In the genomic region with DNA sequence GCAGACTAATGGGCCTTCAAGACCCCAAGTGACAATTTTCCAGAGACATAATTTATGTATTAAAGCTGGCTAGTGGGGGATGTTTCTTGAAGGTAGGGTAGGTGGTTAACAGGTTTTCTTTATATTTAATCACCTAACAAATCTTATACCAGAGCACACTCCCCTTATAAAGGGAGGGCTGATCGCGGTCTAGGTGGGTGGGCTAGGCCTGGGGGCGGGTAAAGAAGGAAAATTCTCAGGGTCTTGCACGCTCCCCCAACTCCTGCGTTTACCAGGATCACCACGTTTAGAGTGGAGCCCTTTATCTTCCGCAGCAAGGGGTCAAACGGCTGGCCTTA, we compare ENCODE assay signal across 8 cellular contexts. TPM values are rescaled to one million over a fixed set of nuclear protein-coding genes. Genes with fewer than 3 reads are reported as not detected.
DNase-seq lines count a peak whose midpoint lies in the region; ATAC-seq and TF ChIP-seq lines count a peak whose summit lies in the region.

No MANE protein-coding gene starts in this region.

- peaks cover 17% of the 10 kb centered on the region for H3K9me3 Mint-ChIP-seq in T-helper 2 cell treated with Interferon-gamma antibody and Interleukin-4, amounts not matched to agents 5 μg/mL and 100 μg/mL, for 36 hours
- H3K9me3 Mint-ChIP-seq in activated T-helper 2 cell treated with anti-CD3 and anti-CD28 coated beads, Interferon-gamma antibody, Interleukin-2, Interleukin-4, amounts not matched to agents 10 μg/mL and 5 μg/mL and 100 μg/mL, durations not matched to agents 14 hours and 24 hours and 36 hours: peaks cover 8% of the 10 kb centered on the region

- H3K27ac ChIP-seq in iPS-20b (ENCODE audit: low read length) (no peak overlapping the region), testis (no peak overlapping the region)

- H3K4me1 ChIP-seq in iPS-20b (ENCODE audit: insufficient read depth, low read length) (no peaks in the 10 kb centered on the region), testis (peaks cover 6% of the 10 kb centered on the region)

- peak overlapping the region; percentile 90 for H3K27ac Mint-ChIP-seq in T-helper 2 cell treated with Interferon-gamma antibody and Interleukin-4, amounts not matched to agents 5 μg/mL and 100 μg/mL, for 36 hours
- peak overlapping the region; percentile 57 for H3K27ac Mint-ChIP-seq in activated T-helper 2 cell treated with anti-CD3 and anti-CD28 coated beads, Interferon-gamma antibody, Interleukin-2, Interleukin-4, amounts not matched to agents 10 μg/mL and 5 μg/mL and 100 μg/mL, durations not matched to agents 14 hours and 24 hours and 36 hours

- H3K4me1 Mint-ChIP-seq in T-helper 2 cell treated with Interferon-gamma antibody and Interleukin-4, amounts not matched to agents 5 μg/mL and 100 μg/mL, for 36 hours (ENCODE audit: low read depth): peaks cover 21% of the 10 kb centered on the region
- H3K4me1 Mint-ChIP-seq in activated T-helper 2 cell treated with anti-CD3 and anti-CD28 coated beads, Interferon-gamma antibody, Interleukin-2, Interleukin-4, amounts not matched to agents 10 μg/mL and 5 μg/mL and 100 μg/mL, durations not matched to agents 14 hours and 24 hours and 36 hours (ENCODE audit: low read depth): peaks cover 19% of the 10 kb centered on the region

- no peak for DNase-seq in T-helper 2 cell treated with Interferon-gamma antibody and Interleukin-4, amounts not matched to agents 5 μg/mL and 100 μg/mL, for 36 hours (ENCODE audit: low spot score)
- no peak for DNase-seq in T-helper 2 cell
- DNase-seq in activated T-helper 2 cell treated with anti-CD3 and anti-CD28 coated beads, Interferon-gamma antibody, Interleukin-2, Interleukin-4, amounts not matched to agents 10 μg/mL and 5 μg/mL and 100 μg/mL, durations not matched to agents 14 hours and 24 hours and 36 hours (ENCODE audit: low spot score): no peak
- DNase-seq in testis: no peak
- no peak for DNase-seq in NCI-H2196 treated with DMSO at 0.1 percent for 48 hours (lab: John Stamatoyannopoulos, UW; ENCODE audit: unreplicated experiment)
- DNase-seq in activated CD4-positive, CD25-positive, alpha-beta regulatory T cell (lab: John Stamatoyannopoulos, UW): no peak

- ATAC-seq in HG03280 (IDR thresholded peaks at IDR 0.05; ENCODE audit: unreplicated experiment): no peak

- no peaks in the 10 kb centered on the region for H3K36me3 Mint-ChIP-seq in T-helper 2 cell treated with Interferon-gamma antibody and Interleukin-4, amounts not matched to agents 5 μg/mL and 100 μg/mL, for 36 hours (ENCODE audit: low read depth)
- peaks cover 8% of the 10 kb centered on the region for H3K36me3 Mint-ChIP-seq in activated T-helper 2 cell treated with anti-CD3 and anti-CD28 coated beads, Interferon-gamma antibody, Interleukin-2, Interleukin-4, amounts not matched to agents 10 μg/mL and 5 μg/mL and 100 μg/mL, durations not matched to agents 14 hours and 24 hours and 36 hours (ENCODE audit: low read depth)

- intact Hi-C loops in activated T-helper 2 cell treated with anti-CD3 and anti-CD28 coated beads, Interferon-gamma antibody, Interleukin-2, Interleukin-4, amounts not matched to agents 10 μg/mL and 5 μg/mL and 100 μg/mL, durations not matched to agents 14 hours and 24 hours and 36 hours (cut with micrococcal nuclease): loop anchor here (1.0 to 5.0 kb wide), 5 partner anchors 9 to 50 kb away; a partner anchor contains a TSS
- intact Hi-C loops in testis (cut with DNase I; ENCODE audit: low total_unique reads): no loop called here

- H3K4me3 Mint-ChIP-seq in T-helper 2 cell treated with Interferon-gamma antibody and Interleukin-4, amounts not matched to agents 5 μg/mL and 100 μg/mL, for 36 hours: peak overlapping the region; percentile 94
- peak overlapping the region; percentile 89 for H3K4me3 Mint-ChIP-seq in activated T-helper 2 cell treated with anti-CD3 and anti-CD28 coated beads, Interferon-gamma antibody, Interleukin-2, Interleukin-4, amounts not matched to agents 10 μg/mL and 5 μg/mL and 100 μg/mL, durations not matched to agents 14 hours and 24 hours and 36 hours (ENCODE audit: low read depth)

- peak overlapping the region; percentile 42; the same call in 1 of the 2 replicates for H3K9ac ChIP-seq in iPS-20b (ENCODE audit: low read depth, low read length)

- H3K9me3 ChIP-seq in iPS-20b (ENCODE audit: insufficient read depth, low read depth, low read length) (peaks cover 5% of the 10 kb centered on the region; the same call in 1 of the 2 replicates), testis (no peaks in the 10 kb centered on the region)

- H3K27me3 Mint-ChIP-seq in T-helper 2 cell treated with Interferon-gamma antibody and Interleukin-4, amounts not matched to agents 5 μg/mL and 100 μg/mL, for 36 hours (ENCODE audit: low read depth): peaks cover 37% of the 10 kb centered on the region
- H3K27me3 Mint-ChIP-seq in activated T-helper 2 cell treated with anti-CD3 and anti-CD28 coated beads, Interferon-gamma antibody, Interleukin-2, Interleukin-4, amounts not matched to agents 10 μg/mL and 5 μg/mL and 100 μg/mL, durations not matched to agents 14 hours and 24 hours and 36 hours (ENCODE audit: low read depth): peaks cover 20% of the 10 kb centered on the region

- H3K27me3 ChIP-seq in iPS-20b (ENCODE audit: insufficient read depth, low read length) (peaks cover 26% of the 10 kb centered on the region), testis (no peaks in the 10 kb centered on the region)

- TF ChIP-seq POLR2A in testis (IDR thresholded peaks at IDR 0.05): no peak

- no peaks in the 10 kb centered on the region for H3K36me3 ChIP-seq in iPS-20b (ENCODE audit: insufficient read depth, low read depth, low read length)
- H3K36me3 ChIP-seq in testis (ENCODE audit: low read depth, missing control alignments): no peaks in the 10 kb centered on the region

- H3K4me3 ChIP-seq in iPS-20b (ENCODE audit: low read length) (peak overlapping the region; percentile 86), testis (peak overlapping the region; percentile 38 to 60)

- 1% methylated on average over 8 of the region's 8 CpGs for WGBS in testis, 2 donors

- TF ChIP-seq CTCF in testis (IDR thresholded peaks at IDR 0.05): no peak

RNA-seq across cellular contexts. Expression of a gene that starts 19.9 kb away (rescaled TPM):
- total RNA-seq in activated T-helper 2 cell treated with anti-CD3 and anti-CD28 coated beads, Interferon-gamma antibody, Interleukin-2, Interleukin-4, amounts not matched to agents 10 μg/mL and 5 μg/mL and 100 μg/mL, durations not matched to agents 14 hours and 24 hours and 36 hours: 94.9 and 101 TPM in 2 replicates
- total RNA-seq in testis: 100 to 1,000 TPM; 109 to 137 TPM
- polyA plus RNA-seq in testis (ENCODE audit: insufficient read depth, low read depth, low replicate concordance): 73.4 TPM

RNA-seq across cellular contexts. Expression of a gene that starts 26.0 kb away (rescaled TPM):
- 78.4 and 79.7 TPM in 2 replicates for total RNA-seq in activated T-helper 2 cell treated with anti-CD3 and anti-CD28 coated beads, Interferon-gamma antibody, Interleukin-2, Interleukin-4, amounts not matched to agents 10 μg/mL and 5 μg/mL and 100 μg/mL, durations not matched to agents 14 hours and 24 hours and 36 hours
- total RNA-seq in testis: 100 to 1,000 TPM; 181 to 200 TPM
- polyA plus RNA-seq in testis (ENCODE audit: insufficient read depth, low read depth, low replicate concordance): 225 TPM

RNA-seq across cellular contexts. Expression of a gene that starts 41.1 kb away (rescaled TPM):
- 0.25 and 0.51 TPM in 2 replicates for total RNA-seq in activated T-helper 2 cell treated with anti-CD3 and anti-CD28 coated beads, Interferon-gamma antibody, Interleukin-2, Interleukin-4, amounts not matched to agents 10 μg/mL and 5 μg/mL and 100 μg/mL, durations not matched to agents 14 hours and 24 hours and 36 hours
- 10 to 100 TPM; 22.7 to 48.6 TPM for total RNA-seq in testis
- polyA plus RNA-seq in testis (ENCODE audit: insufficient read depth, low read depth, low replicate concordance): 72.8 TPM

Comparison
In these comparisons a context has a peak if more than half of its experiments do, and no peak if none do; other contexts are left out.
1. RNA of a gene that starts 41.1 kb away (total RNA-seq): 22.7 to 48.6 TPM in testis; 0.25 to 0.51 TPM in activated T-helper 2 cell treated with anti-CD3 and anti-CD28 coated beads, Interferon-gamma antibody, Interleukin-2, Interleukin-4, amounts not matched to agents 10 μg/mL and 5 μg/mL and 100 μg/mL, durations not matched to agents 14 hours and 24 hours and 36 hours; every median in the first group is over 10 times any median in the second.